In the genomic region with DNA sequence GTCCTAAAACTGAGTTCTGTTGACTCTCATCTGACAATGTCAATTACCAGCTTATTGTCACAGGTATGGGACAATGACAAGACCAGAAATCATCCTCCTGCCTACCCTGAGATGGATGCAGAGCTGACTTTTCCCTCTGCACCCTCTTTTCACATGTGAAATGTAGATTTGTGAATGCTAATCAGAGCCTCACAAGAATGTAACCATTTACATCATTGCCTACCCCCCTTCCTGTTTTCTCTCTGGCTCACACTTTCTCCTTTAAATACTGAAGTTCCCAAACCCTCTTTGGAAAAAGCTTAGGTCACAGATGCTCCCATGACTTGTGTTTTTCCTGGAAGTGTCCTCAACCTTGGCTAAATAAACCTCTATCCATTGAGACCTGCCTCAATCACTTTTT, we compare ENCODE assay signal across 22 cellular contexts.
"Had no signal": no experiment of that assay in that cellular context is flagged by ENCODE, and none has a peak within 500 bp of the region (broad histone marks: within the 10 kb centered on the region; RNA-seq: fewer than 3 reads in every experiment).

No MANE protein-coding gene starts in this region.

- ATAC-seq: Panc1, PC-3, T-cell had no signal

- DNase-seq: KBM-7, MV-4-11, NCI-H1048, NCI-H1105, NCI-H1417, NCI-H1436 treated with DMSO at 0.1 percent for 48 hours, NCI-H1694, NCI-H187 treated with DMSO at 0.1 percent for 48 hours, NCI-H2029 treated with DMSO at 0.1 percent for 48 hours, NCI-H2171 treated with DMSO at 0.1 percent for 48 hours, NCI-H2227 treated with DMSO at 0.1 percent for 48 hours, NCI-H524 treated with DMSO at 0.1 percent for 48 hours, NCI-H69, NCI-H774, PC-3, SHP77, SK-N-SH, SW 1271, T-cell had no signal

- H3K27me3 Mint-ChIP-seq: T-cell had no signal

- H3K9me3 Mint-ChIP-seq: T-cell had no signal

- H3K4me3 Mint-ChIP-seq: T-cell had no signal

- H3K27ac ChIP-seq: HL-60, RWPE1 had no signal

- H3K4me1 Mint-ChIP-seq: T-cell had no signal

- H3K9me3 ChIP-seq: SK-N-SH had no signal

- H3K9ac ChIP-seq: SK-N-SH had no signal

- H3K36me3 Mint-ChIP-seq: T-cell had no signal

- H3K27ac Mint-ChIP-seq: T-cell had no signal
